ENCODE assay signal across 16 cellular contexts in genomic region chr7:100077205-100077604, GRCh38.
"Had no signal": no experiment of that assay in that cellular context is flagged by ENCODE, and none has a peak within 500 bp of the region (broad histone marks: within the 10 kb centered on the region; RNA-seq: fewer than 3 reads in every experiment).

No MANE protein-coding gene starts in this region.

- H3K27ac Mint-ChIP-seq: activated CD4-positive, alpha-beta T cell treated with anti-CD3 and anti-CD28 coated beads, Interleukin-2, amount 10 ng/mL, durations not matched to agents 24 days and 14 days; activated CD8-positive, alpha-beta T cell treated with anti-CD3 and anti-CD28 coated beads, Interleukin-2, amount 10 ng/mL, durations not matched to agents 7 days and 5 days; activated naive CD4-positive, alpha-beta T cell treated with anti-CD3 and anti-CD28 coated beads for 36 hours; activated T-cell treated with anti-CD3 and anti-CD28 coated beads, Interleukin-2, amount 50 U/mL, for 24 hours; dendritic cell treated with granulocyte-macrophage colony-stimulating factor and Interleukin-4, amounts not matched to agents 40 ng/mL and 50 ng/mL, for 4 days had no signal

- H3K4me3 Mint-ChIP-seq: activated CD4-positive, alpha-beta T cell treated with anti-CD3 and anti-CD28 coated beads, Interleukin-2, amount 10 ng/mL, durations not matched to agents 24 days and 14 days; activated CD8-positive, alpha-beta T cell treated with anti-CD3 and anti-CD28 coated beads, Interleukin-2, amount 10 ng/mL, durations not matched to agents 7 days and 5 days; activated naive CD4-positive, alpha-beta T cell treated with anti-CD3 and anti-CD28 coated beads for 36 hours; activated T-cell treated with anti-CD3 and anti-CD28 coated beads, Interleukin-2, amount 50 U/mL, for 24 hours; dendritic cell treated with granulocyte-macrophage colony-stimulating factor and Interleukin-4, amounts not matched to agents 40 ng/mL and 50 ng/mL, for 4 days had no signal

- H3K27ac ChIP-seq: breast epithelium, esophagus squamous epithelium had no signal

- DNase-seq: activated CD4-positive, alpha-beta T cell treated with anti-CD3 and anti-CD28 coated beads, Interleukin-2, amount 10 ng/mL, durations not matched to agents 24 days and 14 days; activated CD8-positive, alpha-beta T cell treated with anti-CD3 and anti-CD28 coated beads, Interleukin-2, amount 10 ng/mL, durations not matched to agents 7 days and 5 days; activated naive CD4-positive, alpha-beta T cell treated with anti-CD3 and anti-CD28 coated beads for 36 hours; activated T-cell treated with anti-CD3 and anti-CD28 coated beads, Interleukin-2, amount 50 U/mL, for 24 hours; aorta; cerebellar nuclear complex; effector CD8-positive, alpha-beta T cell; esophagus squamous epithelium; mesenchymal stem cell; naive thymus-derived CD8-positive, alpha-beta T cell; stimulated activated CD4-positive, alpha-beta T cell treated with anti-CD3 and anti-CD28 coated beads, Interleukin-2, amount 100 ng/mL, for 48 hours; T-helper 1 cell; T1000 had no signal

- H3K4me3 ChIP-seq: breast epithelium, esophagus squamous epithelium had no signal

- H3K27me3 Mint-ChIP-seq: activated CD4-positive, alpha-beta T cell treated with anti-CD3 and anti-CD28 coated beads, Interleukin-2, amount 10 ng/mL, durations not matched to agents 24 days and 14 days; activated T-cell treated with anti-CD3 and anti-CD28 coated beads, Interleukin-2, amount 50 U/mL, for 24 hours; dendritic cell treated with granulocyte-macrophage colony-stimulating factor and Interleukin-4, amounts not matched to agents 40 ng/mL and 50 ng/mL, for 4 days; naive thymus-derived CD8-positive, alpha-beta T cell had no signal

- ATAC-seq: activated CD8-positive, alpha-beta T cell treated with anti-CD3 and anti-CD28 coated beads, Interleukin-2, amount 10 ng/mL, durations not matched to agents 7 days and 5 days; naive thymus-derived CD8-positive, alpha-beta T cell; SK-N-SH treated with all-trans-retinoic acid at 6 μM for 48 hours had no signal

- H3K27me3 ChIP-seq: breast epithelium, esophagus squamous epithelium had no signal
